10 cellular contexts compared by ENCODE assay signal in genomic region chr11:27694992-27695391, GRCh38. TPM values are rescaled to one million over a fixed set of nuclear protein-coding genes. Genes with fewer than 3 reads are reported as not detected.
DNase-seq lines count a peak whose midpoint lies in the region; ATAC-seq, FAIRE-seq and TF ChIP-seq lines count a peak whose summit lies in the region.
"Had no signal": no experiment of that assay in that cellular context is flagged by ENCODE, and none has a peak within 500 bp of the region (broad histone marks: within the 10 kb centered on the region; RNA-seq: fewer than 3 reads in every experiment).

No MANE protein-coding gene starts in this region.

- H3K9me3 Mint-ChIP-seq in activated T-helper 17 cell treated with anti-CD3 and anti-CD28 coated beads, Interleukin-2, amount 50 U/mL, for 72 hours: no peaks in the 10 kb centered on the region

- H3K36me3 Mint-ChIP-seq in activated T-helper 17 cell treated with anti-CD3 and anti-CD28 coated beads, Interleukin-2, amount 50 U/mL, for 72 hours (ENCODE audit: low read depth): no peaks in the 10 kb centered on the region
- H3K36me3 Mint-ChIP-seq: CD14-positive monocyte had no signal

- TF ChIP-seq CTCF in NB4 (IDR thresholded peaks at IDR 0.05; ENCODE audit: low read depth, low read length) (peak; percentile 15), bronchial epithelial cell (IDR thresholded peaks at IDR 0.05; ENCODE audit: insufficient read depth, low read length, severe bottlenecking) (peak; percentile 12)

- H3K4me3 Mint-ChIP-seq in activated T-helper 17 cell treated with anti-CD3 and anti-CD28 coated beads, Interleukin-2, amount 50 U/mL, for 72 hours: no peak overlapping the region
- H3K4me3 Mint-ChIP-seq: CD14-positive monocyte had no signal

- no peak overlapping the region for H3K27ac Mint-ChIP-seq in activated T-helper 17 cell treated with anti-CD3 and anti-CD28 coated beads, Interleukin-2, amount 50 U/mL, for 72 hours
- H3K27ac Mint-ChIP-seq: CD14-positive monocyte had no signal

- H3K36me3 ChIP-seq in bronchial epithelial cell (ENCODE audit: control insufficient read depth, insufficient read depth, low read length): no peaks in the 10 kb centered on the region
- H3K36me3 ChIP-seq: uterus had no signal

- no peak for ATAC-seq in HG03342 (IDR thresholded peaks at IDR 0.05; ENCODE audit: unreplicated experiment)
- ATAC-seq in activated T-helper 17 cell treated with anti-CD3 and anti-CD28 coated beads, Interleukin-2, amount 50 U/mL, for 72 hours (replicated peaks): no peak

- peaks cover 37% of the 10 kb centered on the region for H3K27me3 Mint-ChIP-seq in activated T-helper 17 cell treated with anti-CD3 and anti-CD28 coated beads, Interleukin-2, amount 50 U/mL, for 72 hours

- no peak for TF ChIP-seq POLR2A in NB4 (IDR thresholded peaks at IDR 0.05; ENCODE audit: extremely low read depth, insufficient read length)

- FAIRE-seq in bronchial epithelial cell (lab: Jason Lieb, UNC): no peak

- H3K4me1 Mint-ChIP-seq in activated T-helper 17 cell treated with anti-CD3 and anti-CD28 coated beads, Interleukin-2, amount 50 U/mL, for 72 hours: peaks cover 4% of the 10 kb centered on the region

- H3K4me3 ChIP-seq in NB4 (ENCODE audit: low read depth, low read length): no peak overlapping the region
- no peak overlapping the region for H3K4me3 ChIP-seq in bronchial epithelial cell (ENCODE audit: low read depth, low read length)
- H3K4me3 ChIP-seq: uterus had no signal

- H3K27me3 ChIP-seq in bronchial epithelial cell (ENCODE audit: control insufficient read depth, insufficient read depth, low read length): peaks cover 4% of the 10 kb centered on the region

- peak; percentile 23 for DNase-seq in NCI-H2227 (lab: John Stamatoyannopoulos, UW; ENCODE audit: unreplicated experiment)
- DNase-seq in NCI-H2227 treated with DMSO at 0.1 percent for 48 hours (lab: John Stamatoyannopoulos, UW): no peak
- DNase-seq in NB4 (ENCODE audit: low read depth): peak; percentile 25
- peak; percentile 40 for DNase-seq in bronchial epithelial cell (ENCODE audit: low read depth)
- peak; percentile 44 for DNase-seq in renal cortical epithelial cell (ENCODE audit: low read depth)
- no peak for DNase-seq in nucleus accumbens (lab: John Stamatoyannopoulos, UW)
- DNase-seq: uterus had no signal

RNA-seq across cellular contexts. Expression of gene BDNF, which starts 5.3 kb away (rescaled TPM):
- total RNA-seq in bronchial epithelial cell (0.79 and 1.7 TPM in 2 replicates), renal cortical epithelial cell (6.4 and 7.6 TPM in 2 replicates)
- total RNA-seq in activated T-helper 17 cell treated with anti-CD3 and anti-CD28 coated beads, Interleukin-2, amount 50 U/mL, for 72 hours: not detected

Comparison
In these comparisons a context has a peak if more than half of its experiments do, and no peak if none do; other contexts are left out.
1. DNase-seq: peak in NCI-H2227 (single experiment), NB4 (single experiment), bronchial epithelial cell (single experiment) and renal cortical epithelial cell (single experiment); none in NCI-H2227 treated with DMSO at 0.1 percent for 48 hours (single experiment) and nucleus accumbens (0 of 56).